In genomic region chr11:65423516-65424199, GRCh38 we compare ENCODE assay signal across 1 cellular context.
TF ChIP-seq lines count a peak whose summit lies in the region.

No MANE protein-coding gene starts in this region.

TF ChIP-seq in K562, 482 proteins besides CTCF, POLR2A, EP300 and RAD21 (continued from another document and continues in another):
- TF ChIP-seq REST (CRISPR knock-in tag; IDR thresholded peaks at IDR 0.05; ENCODE audit: low read depth) (no peak; the same call in 1 of the 2 replicates), HLTF (IDR thresholded peaks at IDR 0.05) (no peak), CEBPZ (IDR thresholded peaks at IDR 0.05; ENCODE audit: borderline replicate concordance, low read depth, low read length) (no peak), CHCHD3 (CRISPR knock-in tag; IDR thresholded peaks at IDR 0.05) (no peak), IRF9 (tag; IDR thresholded peaks at IDR 0.05) (no peak), GTF2B (IDR thresholded peaks at IDR 0.05; ENCODE audit: extremely low read depth, insufficient read length) (peak; percentile 18), CEBPG (CRISPR knock-in tag; IDR thresholded peaks at IDR 0.05) (no peak), CEBPG (tag; conservative IDR thresholded peaks at IDR 0.05 in 1 of 2, IDR thresholded peaks at IDR 0.05 in 1 of 2) (no peak), GTF3C2 (IDR thresholded peaks at IDR 0.05; ENCODE audit: borderline replicate concordance, extremely low read depth, insufficient read length) (no peak), YY1 (IDR thresholded peaks at IDR 0.05; ENCODE audit: borderline replicate concordance in 1 of 3, control insufficient read depth in 1 of 3, extremely low read depth in 1 of 3, insufficient read depth in 3 of 3, insufficient read length in 1 of 3, insufficient replicate concordance in 2 of 3, low read depth in 1 of 3, low read length in 2 of 3) (peak in 1 of 3 experiments; percentile 3), E2F8 (IDR thresholded peaks at IDR 0.05; ENCODE audit: low read depth, partially characterized antibody) (no peak), MCM2 (IDR thresholded peaks at IDR 0.05; ENCODE audit: low read depth) (no peak), ZNF197 (CRISPR knock-in tag; IDR thresholded peaks at IDR 0.05; ENCODE audit: low read depth) (no peak), CREB3 (tag; conservative IDR thresholded peaks at IDR 0.05; ENCODE audit: low read depth) (no peak), ZNF280B (CRISPR knock-in tag; IDR thresholded peaks at IDR 0.05) (peak; percentile 6; the same call in 1 of the 2 replicates), CHD2 (IDR thresholded peaks at IDR 0.05; ENCODE audit: low read depth, low read length) (no peak), SMC3 (conservative IDR thresholded peaks at IDR 0.05; ENCODE audit: insufficient read depth, low read depth, low read length) (0 out of 2 replicates have a peak, but pooled peaks have one; percentile 5), ID3 (CRISPR knock-in tag; IDR thresholded peaks at IDR 0.05) (no peak), ID3 (tag; IDR thresholded peaks at IDR 0.05) (no peak), ELF4 (CRISPR knock-in tag; IDR thresholded peaks at IDR 0.05) (peak; percentile 76), ZNF212 (CRISPR knock-in tag; IDR thresholded peaks at IDR 0.05) (no peak), PML (IDR thresholded peaks at IDR 0.05; ENCODE audit: low read length) (peak; percentile 5; the same call in 1 of the 2 replicates), OTX1 (CRISPR knock-in tag; IDR thresholded peaks at IDR 0.05) (peak; percentile 84), NCOA1 (IDR thresholded peaks at IDR 0.05; ENCODE audit: low read depth) (no peak), ARID2 (IDR thresholded peaks at IDR 0.05) (0 out of 2 replicates have a peak, but pooled peaks have one; percentile 21), SMARCC2 (IDR thresholded peaks at IDR 0.05; ENCODE audit: low read depth) (no peak), FOXO4 (CRISPR knock-in tag; IDR thresholded peaks at IDR 0.05) (no peak), TEAD1 (CRISPR knock-in tag; IDR thresholded peaks at IDR 0.05) (peak; percentile 2 to 20; a peak in 2 of 4 replicates), ZNF354B (CRISPR knock-in tag; IDR thresholded peaks at IDR 0.05) (no peak), BCL6 (CRISPR knock-in tag; IDR thresholded peaks at IDR 0.05) (no peak), ZFP36 (IDR thresholded peaks at IDR 0.05; ENCODE audit: low read depth, low read length, partially characterized antibody) (no peak), SREBF1 (IDR thresholded peaks at IDR 0.05; ENCODE audit: borderline replicate concordance, low read depth, low read length) (no peak), POLR2H (tag; IDR thresholded peaks at IDR 0.05; ENCODE audit: low read depth) (no peak)
